In the genomic region with DNA sequence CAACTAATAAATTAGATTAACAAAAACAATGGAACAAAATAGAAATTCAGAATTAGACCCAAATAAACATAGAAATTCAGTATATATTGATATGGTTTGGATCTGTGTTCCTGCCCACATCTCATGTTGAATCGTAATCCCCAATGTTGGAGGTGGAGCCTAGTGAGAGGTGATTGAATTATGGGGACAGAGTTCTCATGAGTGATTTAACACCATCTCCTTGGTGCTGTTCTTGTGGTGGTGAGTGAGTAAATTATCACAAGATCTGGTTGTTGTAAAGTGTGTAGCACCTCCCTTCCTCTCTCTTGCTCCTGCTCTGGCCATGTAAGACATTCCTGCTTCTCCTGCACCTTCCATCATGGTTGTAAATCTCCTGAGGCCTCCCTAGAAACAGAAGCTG, we compare ENCODE assay signal across 21 cellular contexts. TPM values are rescaled to one million over a fixed set of nuclear protein-coding genes. Genes with fewer than 3 reads are reported as not detected.
DNase-seq lines count a peak whose midpoint lies in the region; ATAC-seq, FAIRE-seq and TF ChIP-seq lines count a peak whose summit lies in the region.
"Had no signal": no experiment of that assay in that cellular context is flagged by ENCODE, and none has a peak within 500 bp of the region (broad histone marks: within the 10 kb centered on the region; RNA-seq: fewer than 3 reads in every experiment).

No MANE protein-coding gene starts in this region.

- FAIRE-seq in K562 (lab: Jason Lieb, UNC) = no peak
- FAIRE-seq: A549, D721Med, GM12891, GM19239 had no signal

- DNase-seq in natural killer cell (no peak), K562 (ENCODE audit: extremely low read depth in 1 of 4, low spot score in 3 of 4) (no peak), ACHN (no peak)
- no peak for DNase-seq in natural killer cell treated with Interleukin-12 subunit alpha and Interleukin-12 subunit beta and Interleukin-15 and Interleukin-18, amount 100 ng/mL, for 72 hours (ENCODE audit: low spot score)
- no peak for DNase-seq in activated naive CD4-positive, alpha-beta T cell treated with anti-CD3 and anti-CD28 coated beads, Interleukin-2, amount 10 ng/mL, durations not matched to agents 7 days and 5 days
- DNase-seq: BE2C; C1 segment of cervical spinal cord; Caco-2; Calu3; CD4-positive, alpha-beta T cell; CD8-positive, alpha-beta T cell; DMS79 treated with DMSO at 0.1 percent for 48 hours; GF-D8 had no signal

- TF ChIP-seq POLR2A in K562 (conservative IDR thresholded peaks at IDR 0.05) = no peak

- H3K4me3 ChIP-seq in K562 = no peak overlapping the region
- H3K4me3 ChIP-seq: A549, BLaER1 had no signal

- no peak overlapping the region for H3K4me2 ChIP-seq in K562 (ENCODE audit: insufficient read depth, low read length)
- H3K4me2 ChIP-seq: A549, BLaER1 had no signal

- WGBS in K562 (ENCODE audit: insufficient coverage, low coverage, missing lambda C conversion rate) = 18% methylated on average over 1 of the region's 1 CpG

- H3K36me3 ChIP-seq in K562 (ENCODE audit: control insufficient read depth, insufficient read depth, low read length) = no peaks in the 10 kb centered on the region
- H3K36me3 ChIP-seq: BE2C, BLaER1 had no signal

- H2AFZ ChIP-seq in K562 (ENCODE audit: low read depth, low read length) = no peak overlapping the region

- peak overlapping the region in 1 of 2 donors; percentile 59 for H3K27ac Mint-ChIP-seq in natural killer cell
- H3K27ac Mint-ChIP-seq in natural killer cell treated with Interleukin-12 subunit alpha and Interleukin-12 subunit beta and Interleukin-15 and Interleukin-18, amount 100 ng/mL, for 72 hours = no peak overlapping the region
- H3K27ac Mint-ChIP-seq in activated naive CD4-positive, alpha-beta T cell treated with anti-CD3 and anti-CD28 coated beads, Interleukin-2, amount 10 ng/mL, durations not matched to agents 7 days and 5 days = no peak overlapping the region
- H3K27ac Mint-ChIP-seq: CD4-positive, alpha-beta T cell; CD8-positive, alpha-beta T cell had no signal

- no peaks in the 10 kb centered on the region for H3K27me3 ChIP-seq in K562 (ENCODE audit: control insufficient read depth in 2 of 2, insufficient read depth in 2 of 2, low read length in 2 of 2)
- H3K27me3 ChIP-seq: BE2C, BLaER1 had no signal

- H3K9me3 ChIP-seq in K562 (replicated peaks; ENCODE audit: control insufficient read depth, insufficient read depth, low read depth, low read length) = no peaks in the 10 kb centered on the region
- H3K9me3 ChIP-seq: BE2C, BLaER1, Caco-2 had no signal

- no peak overlapping the region for H3K4me3 Mint-ChIP-seq in natural killer cell
- no peak overlapping the region for H3K4me3 Mint-ChIP-seq in natural killer cell treated with Interleukin-12 subunit alpha and Interleukin-12 subunit beta and Interleukin-15 and Interleukin-18, amount 100 ng/mL, for 72 hours
- H3K4me3 Mint-ChIP-seq in activated naive CD4-positive, alpha-beta T cell treated with anti-CD3 and anti-CD28 coated beads, Interleukin-2, amount 10 ng/mL, durations not matched to agents 7 days and 5 days = no peak overlapping the region
- H3K4me3 Mint-ChIP-seq: CD4-positive, alpha-beta T cell; CD8-positive, alpha-beta T cell had no signal

- POLR2A ChIA-PET in K562 (lab: Yijun Ruan, JAX) = interaction anchor here (0.6 kb wide), 1 partner anchor 126 kb away, joined by 3 read pairs; no protein-coding TSS in a partner anchor

- no peak for TF ChIP-seq RAD21 in K562 (CRISPR knock-in tag; conservative IDR thresholded peaks at IDR 0.05 in 1 of 2, IDR thresholded peaks at IDR 0.05 in 1 of 2)

- intact Hi-C loops in natural killer cell (cut with micrococcal nuclease) (no loop called here), K562 (cut with micrococcal nuclease) (no loop called here)

- no peaks in the 10 kb centered on the region for H4K20me1 ChIP-seq in K562 (replicated peaks; ENCODE audit: control insufficient read depth, insufficient read depth, low read length)
- H4K20me1 ChIP-seq: BLaER1 had no signal

- no peaks in the 10 kb centered on the region for H3K79me2 ChIP-seq in K562 (ENCODE audit: control insufficient read depth, insufficient read depth, low read length)

- H3K27ac ChIP-seq in K562 (ENCODE audit: extremely low read depth, low read depth, low read length) = no peak overlapping the region
- H3K27ac ChIP-seq: 22Rv1, A549, BLaER1 had no signal

- CTCF ChIA-PET in K562 (lab: Yijun Ruan, JAX; ENCODE audit: low intra/inter-chr PET ratio) = no interaction called here
- CTCF ChIA-PET in activated naive CD4-positive, alpha-beta T cell treated with anti-CD3 and anti-CD28 coated beads, Interleukin-2, amount 10 ng/mL, durations not matched to agents 7 days and 5 days (lab: Charles Lee) = no interaction called here

- in situ Hi-C loops in K562 (cut with MboI) (no loop called here), ACHN (cut with HindIII; ENCODE audit: low pct_ligation_motif_present, low pct_unique_long_range_greater_than_20kb, low sequenced_read_pairs) (no loop called here)

- H3K9ac ChIP-seq in K562 (ENCODE audit: insufficient read depth in 1 of 2, low read depth in 2 of 2, low read length in 2 of 2) = no peak overlapping the region
- H3K9ac ChIP-seq: BLaER1 had no signal

- peaks cover 0 to 2% of the 10 kb centered on the region in 2 donors for H3K9me3 Mint-ChIP-seq in natural killer cell
- no peaks in the 10 kb centered on the region for H3K9me3 Mint-ChIP-seq in natural killer cell treated with Interleukin-12 subunit alpha and Interleukin-12 subunit beta and Interleukin-15 and Interleukin-18, amount 100 ng/mL, for 72 hours
- no peaks in the 10 kb centered on the region for H3K9me3 Mint-ChIP-seq in activated naive CD4-positive, alpha-beta T cell treated with anti-CD3 and anti-CD28 coated beads, Interleukin-2, amount 10 ng/mL, durations not matched to agents 7 days and 5 days
- H3K9me3 Mint-ChIP-seq: CD4-positive, alpha-beta T cell; CD8-positive, alpha-beta T cell had no signal

- H3K4me1 ChIP-seq in K562 (replicated peaks in 1 of 2; ENCODE audit: control insufficient read depth in 2 of 2, insufficient read depth in 2 of 2, low read length in 2 of 2) = peaks cover 0 to 15% of the 10 kb centered on the region in 2 experiments; a peak in 2 of 5 replicates
- H3K4me1 ChIP-seq: A549, BE2C, BLaER1, Caco-2 had no signal

- H3K36me3 Mint-ChIP-seq in natural killer cell = no peaks in the 10 kb centered on the region
- peaks cover 4% of the 10 kb centered on the region for H3K36me3 Mint-ChIP-seq in natural killer cell treated with Interleukin-12 subunit alpha and Interleukin-12 subunit beta and Interleukin-15 and Interleukin-18, amount 100 ng/mL, for 72 hours
- no peaks in the 10 kb centered on the region for H3K36me3 Mint-ChIP-seq in activated naive CD4-positive, alpha-beta T cell treated with anti-CD3 and anti-CD28 coated beads, Interleukin-2, amount 10 ng/mL, durations not matched to agents 7 days and 5 days
- H3K36me3 Mint-ChIP-seq: CD8-positive, alpha-beta T cell had no signal

- TF ChIP-seq CTCF in natural killer cell (IDR thresholded peaks at IDR 0.05) (no peak), K562 (IDR thresholded peaks at IDR 0.05 in 2 of 3, conservative IDR thresholded peaks at IDR 0.05 in 1 of 3; ENCODE audit: insufficient read depth in 2 of 3, low read depth in 1 of 3, low read length in 3 of 3) (no peak)

- no peaks in the 10 kb centered on the region for H3K9me1 ChIP-seq in K562 (ENCODE audit: control insufficient read depth, insufficient read depth, low read length)

- ATAC-seq in natural killer cell (peak in 2 of 3 donors; percentile 53 to 65), K562 (no peak)
- no peak for ATAC-seq in natural killer cell treated with Interleukin-12 subunit alpha and Interleukin-12 subunit beta and Interleukin-15 and Interleukin-18, amount 100 ng/mL, for 72 hours
- ATAC-seq: A549; CD8-positive, alpha-beta T cell had no signal

- H3K27me3 Mint-ChIP-seq in natural killer cell (ENCODE audit: low read depth in 2 of 2) = no peaks in the 10 kb centered on the region
- H3K27me3 Mint-ChIP-seq in natural killer cell treated with Interleukin-12 subunit alpha and Interleukin-12 subunit beta and Interleukin-15 and Interleukin-18, amount 100 ng/mL, for 72 hours = no peaks in the 10 kb centered on the region
- H3K27me3 Mint-ChIP-seq in activated naive CD4-positive, alpha-beta T cell treated with anti-CD3 and anti-CD28 coated beads, Interleukin-2, amount 10 ng/mL, durations not matched to agents 7 days and 5 days = no peaks in the 10 kb centered on the region
- H3K27me3 Mint-ChIP-seq: CD4-positive, alpha-beta T cell had no signal

- BruUV-seq in K562 (replicated peaks; lab: Mats Ljungman, UMichigan) = no TSS peak

- H3K4me1 Mint-ChIP-seq in natural killer cell = peaks cover 11 to 15% of the 10 kb centered on the region in 2 donors
- no peaks in the 10 kb centered on the region for H3K4me1 Mint-ChIP-seq in natural killer cell treated with Interleukin-12 subunit alpha and Interleukin-12 subunit beta and Interleukin-15 and Interleukin-18, amount 100 ng/mL, for 72 hours (ENCODE audit: low read depth in 2 of 2)
- peaks cover 8% of the 10 kb centered on the region for H3K4me1 Mint-ChIP-seq in activated naive CD4-positive, alpha-beta T cell treated with anti-CD3 and anti-CD28 coated beads, Interleukin-2, amount 10 ng/mL, durations not matched to agents 7 days and 5 days

- TF ChIP-seq EP300 in K562 (IDR thresholded peaks at IDR 0.05; ENCODE audit: low read length) = no peak; the same call in 1 of the 2 replicates

RNA-seq across cellular contexts. Expression of a gene that starts 16.6 kb away (rescaled TPM):
- 10 to 100 TPM; 18.6 to 33.0 (median 20.6) TPM for total RNA-seq in natural killer cell
- 10 to 100 TPM in 1 of 2 donors, 1 to 10 TPM in 1; 2.3 to 23.6 TPM for total RNA-seq in natural killer cell treated with Interleukin-12 subunit alpha and Interleukin-12 subunit beta and Interleukin-15 and Interleukin-18, amount 100 ng/mL, for 72 hours
- not detected in 2 replicates for total RNA-seq in K562 (2011; cell fraction: chromatin; rRNA removed; ENCODE audit: low replicate concordance)
- total RNA-seq in K562 (2011; cell fraction: nucleolus; rRNA removed) = 0.13 TPM in 1 of 2 replicates, not detected in the other
- total RNA-seq in K562 (2011; cell fraction: nucleoplasm; rRNA removed) = 0.22 TPM in 1 of 2 replicates, not detected in the other
- 0.05 and 0.08 TPM in 2 replicates for total RNA-seq in K562 (2014; rRNA removed)
- 0.11 and 0.16 TPM in 2 replicates for total RNA-seq in K562 (2014; rRNA removed; fragmentation: Illumina TruSeq; extraction: Trizol)
- 0.04 and 0.07 TPM in 2 replicates for total RNA-seq in K562 (2015; rRNA removed; fragmentation: Illumina TruSeq; extraction: Trizol)
- 0.18 and 0.27 TPM in 2 replicates for total RNA-seq in K562 (2021)
- 0.18 and 0.47 TPM in 2 replicates for polyA plus RNA-seq in K562 (2011; rRNA removed)
- polyA plus RNA-seq in K562 (2011; cell fraction: cytosol; rRNA removed) = 0.18 TPM in 1 of 2 replicates, not detected in the other
- polyA plus RNA-seq in K562 (2011; cell fraction: nucleus; rRNA removed) = 0.07 and 0.76 TPM in 2 replicates
- polyA plus RNA-seq in K562 (2012) = 0.17 and 0.68 TPM in 2 replicates
- polyA plus RNA-seq in K562 (2014; fragmentation: Illumina TruSeq; extraction: Trizol) = 0.07 and 0.18 TPM in 2 replicates
- polyA plus RNA-seq in K562 (2014; fragmentation: Nextera tagmentation; extraction: Ambion mirVana) = under 1 TPM; 0.03 to 0.04 TPM
- 0.08 and 0.09 TPM in 2 replicates for polyA plus RNA-seq in K562 (2014; rRNA removed)
- 0.21 and 0.69 TPM in 2 replicates for polyA minus RNA-seq in K562 (2011; rRNA and poly(A)+ RNA removed)
- polyA minus RNA-seq in K562 (2011; cell fraction: cytosol; rRNA and poly(A)+ RNA removed) = not detected in 2 replicates
- 0.22 TPM in 1 of 2 replicates, not detected in the other for polyA minus RNA-seq in K562 (2011; cell fraction: nucleus; rRNA and poly(A)+ RNA removed)

RNA-seq across cellular contexts. Expression of a gene that starts 59.7 kb away (rescaled TPM):
- total RNA-seq in natural killer cell (1 to 10 TPM in 1 of 3 donors, under 1 TPM in 1, not detected in 1; 0.40 to 1.1 TPM), K562 (2014; rRNA removed) (not detected in 2 replicates), K562 (2014; rRNA removed; fragmentation: Illumina TruSeq; extraction: Trizol) (not detected in 2 replicates), K562 (2015; rRNA removed; fragmentation: Illumina TruSeq; extraction: Trizol) (not detected in 2 replicates), K562 (2021) (not detected in 2 replicates)
- under 1 TPM in 1 of 2 donors, not detected in 1; 0.45 TPM for total RNA-seq in natural killer cell treated with Interleukin-12 subunit alpha and Interleukin-12 subunit beta and Interleukin-15 and Interleukin-18, amount 100 ng/mL, for 72 hours
- total RNA-seq in K562 (2011; cell fraction: chromatin; rRNA removed; ENCODE audit: low replicate concordance) = not detected in 2 replicates
- not detected in 2 replicates for total RNA-seq in K562 (2011; cell fraction: nucleolus; rRNA removed)
- total RNA-seq in K562 (2011; cell fraction: nucleoplasm; rRNA removed) = not detected in 2 replicates
- polyA plus RNA-seq in K562 (2011; rRNA removed) (0.07 TPM in 1 of 2 replicates, not detected in the other), K562 (2014; fragmentation: Illumina TruSeq; extraction: Trizol) (not detected in 2 replicates), K562 (2014; fragmentation: Nextera tagmentation; extraction: Ambion mirVana) (not detected), K562 (2014; rRNA removed) (not detected in 2 replicates)
- not detected in 2 replicates for polyA plus RNA-seq in K562 (2011; cell fraction: cytosol; rRNA removed)
- 0.08 TPM in 1 of 2 replicates, not detected in the other for polyA plus RNA-seq in K562 (2011; cell fraction: nucleus; rRNA removed)
- 0.09 TPM in 1 of 2 replicates, not detected in the other for polyA plus RNA-seq in K562 (2012)
- polyA minus RNA-seq in K562 (2011; rRNA and poly(A)+ RNA removed) = not detected in 2 replicates
- not detected in 2 replicates for polyA minus RNA-seq in K562 (2011; cell fraction: cytosol; rRNA and poly(A)+ RNA removed)
- polyA minus RNA-seq in K562 (2011; cell fraction: nucleus; rRNA and poly(A)+ RNA removed) = not detected in 2 replicates
- total RNA-seq: A172; Caco-2; Calu3; CD4-positive, alpha-beta T cell; CD8-positive, alpha-beta T cell had no signal
- polyA plus RNA-seq: AG04450 had no signal

Comparison
In these comparisons a context has a peak if more than half of its experiments do, and no peak if none do; other contexts are left out.
1. ATAC-seq: peak in natural killer cell (2 of 3); none in natural killer cell treated with Interleukin-12 subunit alpha and Interleukin-12 subunit beta and Interleukin-15 and Interleukin-18, amount 100 ng/mL, for 72 hours (0 of 2) and K562 (single experiment).